ENCODE assay signal across 9 cellular contexts in the genomic region with DNA sequence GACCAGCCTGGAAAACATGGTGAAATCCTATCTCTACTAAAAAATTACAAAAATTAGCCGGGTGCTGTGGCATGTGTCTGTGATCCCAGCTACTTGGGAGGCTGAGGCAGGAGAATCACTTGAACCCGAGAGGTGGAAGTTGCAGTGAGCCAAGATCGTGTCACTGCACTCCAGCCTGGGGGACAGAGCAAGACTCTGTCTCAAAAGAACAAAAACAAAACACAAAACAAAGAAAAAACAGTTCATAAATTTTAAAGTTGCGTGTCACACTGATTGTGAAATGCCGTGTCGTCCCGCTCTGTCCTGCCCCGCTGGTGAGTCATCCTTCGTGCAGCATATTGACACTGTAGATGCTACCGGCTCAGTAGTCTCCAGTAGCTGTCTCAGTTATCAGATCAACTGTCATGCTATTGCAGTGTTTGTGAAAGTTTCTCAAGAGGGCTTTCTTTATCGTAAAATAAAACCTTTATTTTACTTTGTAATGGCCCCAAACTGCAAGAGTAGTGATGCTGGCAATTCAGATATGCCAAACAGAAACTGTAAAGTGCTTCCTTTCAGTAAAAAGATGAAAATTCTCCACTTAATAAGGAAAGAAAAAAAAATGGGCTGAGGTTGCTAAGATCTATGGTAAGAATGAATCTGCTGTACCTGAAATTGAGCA. TPM values are rescaled to one million over a fixed set of nuclear protein-coding genes. Genes with fewer than 3 reads are reported as not detected.
A peak's percentile ranks its signal among the peaks of the same experiment; 100 is the strongest.
DNase-seq lines count a peak whose midpoint lies in the region; ATAC-seq, FAIRE-seq and TF ChIP-seq lines count a peak whose summit lies in the region.
"Had no signal": no experiment of that assay in that cellular context is flagged by ENCODE, and none has a peak within 500 bp of the region (broad histone marks: within the 10 kb centered on the region; RNA-seq: fewer than 3 reads in every experiment).

No MANE protein-coding gene starts in this region.

- no peaks in the 10 kb centered on the region for H3F3A ChIP-seq in smooth muscle cell (ENCODE audit: low read depth)

- no peak overlapping the region for H2AFZ ChIP-seq in smooth muscle cell (ENCODE audit: low read depth)

- H3K27me3 ChIP-seq in smooth muscle cell (ENCODE audit: low read depth): peaks cover 10% of the 10 kb centered on the region

- no peaks in the 10 kb centered on the region for H3K36me3 ChIP-seq in smooth muscle cell (ENCODE audit: low read depth)

- H3K4me3 Mint-ChIP-seq in activated T-cell treated with anti-CD3 and anti-CD28 coated beads, Interleukin-2, amount 50 U/mL, for 72 hours: no peak overlapping the region
- no peak overlapping the region for H3K4me3 Mint-ChIP-seq in activated T-cell treated with anti-CD3 and anti-CD28 coated beads, Interleukin-2, amount 50 U/mL, for 24 hours

- H3K4me3 ChIP-seq in fibroblast of mammary gland (ENCODE audit: control insufficient read depth, low read depth, low read length) (no peak overlapping the region), smooth muscle cell (no peak overlapping the region)

- no peak overlapping the region for H3K27ac Mint-ChIP-seq in activated T-cell treated with anti-CD3 and anti-CD28 coated beads, Interleukin-2, amount 50 U/mL, for 72 hours
- H3K27ac Mint-ChIP-seq in activated T-cell treated with anti-CD3 and anti-CD28 coated beads, Interleukin-2, amount 50 U/mL, for 24 hours: no peak overlapping the region

- peaks cover 6% of the 10 kb centered on the region for H3K4me1 ChIP-seq in smooth muscle cell (ENCODE audit: low read depth)

- WGBS in smooth muscle cell (ENCODE audit: low lambda C conversion rate): 7% methylated on average over 11 of the region's 11 CpGs

- H3K79me2 ChIP-seq in smooth muscle cell (ENCODE audit: low read depth): no peaks in the 10 kb centered on the region

- TF ChIP-seq CTCF in fibroblast of mammary gland (conservative IDR thresholded peaks at IDR 0.05; ENCODE audit: control insufficient read depth, insufficient read depth, low read depth, low read length): no peak
- TF ChIP-seq CTCF in smooth muscle cell (IDR thresholded peaks at IDR 0.05; ENCODE audit: borderline replicate concordance, insufficient read depth, poor library complexity, severe bottlenecking): no peak

- peaks cover 4% of the 10 kb centered on the region for H3K4me1 Mint-ChIP-seq in activated T-cell treated with anti-CD3 and anti-CD28 coated beads, Interleukin-2, amount 50 U/mL, for 72 hours (ENCODE audit: low read depth)
- no peaks in the 10 kb centered on the region for H3K4me1 Mint-ChIP-seq in activated T-cell treated with anti-CD3 and anti-CD28 coated beads, Interleukin-2, amount 50 U/mL, for 24 hours (ENCODE audit: low read depth)

- peak; percentile 17 to 19 for DNase-seq in activated T-cell treated with anti-CD3 and anti-CD28 coated beads, Interleukin-2, amount 50 U/mL, for 72 hours
- DNase-seq in activated T-cell treated with anti-CD3 and anti-CD28 coated beads, Interleukin-2, amount 50 U/mL, for 24 hours: no peak
- DNase-seq in RCC 7860 (ENCODE audit: low spot score): peak; percentile 56
- DNase-seq in fibroblast of mammary gland (ENCODE audit: low read depth): peak; percentile 56
- peak; percentile 18 for DNase-seq in smooth muscle cell (lab: John Stamatoyannopoulos, UW; ENCODE audit: unreplicated experiment)
- no peak for DNase-seq in NCI-H2107 treated with DMSO at 0.1 percent for 48 hours (lab: John Stamatoyannopoulos, UW; ENCODE audit: unreplicated experiment)
- no peak for DNase-seq in NCI-H2081 treated with DMSO at 0.1 percent for 48 hours (lab: John Stamatoyannopoulos, UW)

- no peaks in the 10 kb centered on the region for H4K20me1 ChIP-seq in smooth muscle cell (ENCODE audit: low read depth)

- H3K36me3 Mint-ChIP-seq in activated T-cell treated with anti-CD3 and anti-CD28 coated beads, Interleukin-2, amount 50 U/mL, for 72 hours (ENCODE audit: insufficient read depth in 2 of 2): no peaks in the 10 kb centered on the region
- H3K36me3 Mint-ChIP-seq in activated T-cell treated with anti-CD3 and anti-CD28 coated beads, Interleukin-2, amount 50 U/mL, for 24 hours (ENCODE audit: low read depth): no peaks in the 10 kb centered on the region

- peak; percentile 70 for FAIRE-seq in RCC 7860 (lab: Jason Lieb, UNC)

- H3K9me3 Mint-ChIP-seq in activated T-cell treated with anti-CD3 and anti-CD28 coated beads, Interleukin-2, amount 50 U/mL, for 72 hours: no peaks in the 10 kb centered on the region
- H3K9me3 Mint-ChIP-seq in activated T-cell treated with anti-CD3 and anti-CD28 coated beads, Interleukin-2, amount 50 U/mL, for 24 hours: no peaks in the 10 kb centered on the region

- no peaks in the 10 kb centered on the region for H3K9me3 ChIP-seq in smooth muscle cell (replicated peaks; ENCODE audit: low read depth)

- H3K27ac ChIP-seq in smooth muscle cell (ENCODE audit: low read depth): peak overlapping the region; percentile 92

- ATAC-seq in activated T-cell treated with anti-CD3 and anti-CD28 coated beads, Interleukin-2, amount 50 U/mL, for 72 hours (replicated peaks in 1 of 2): peak; percentile 75 to 88
- no peak for ATAC-seq in HG03097 (IDR thresholded peaks at IDR 0.05; ENCODE audit: low FRiP score, unreplicated experiment)

- peak overlapping the region; percentile 79 for H3K4me2 ChIP-seq in smooth muscle cell

- peak overlapping the region; percentile 80 for H3K9ac ChIP-seq in smooth muscle cell (ENCODE audit: low read depth)

- peaks cover 80% of the 10 kb centered on the region for H3K27me3 Mint-ChIP-seq in activated T-cell treated with anti-CD3 and anti-CD28 coated beads, Interleukin-2, amount 50 U/mL, for 72 hours (ENCODE audit: low read depth)
- peaks cover 85% of the 10 kb centered on the region for H3K27me3 Mint-ChIP-seq in activated T-cell treated with anti-CD3 and anti-CD28 coated beads, Interleukin-2, amount 50 U/mL, for 24 hours

RNA-seq across cellular contexts. Expression of a gene that starts 36.4 kb away (rescaled TPM):
- not detected for total RNA-seq in activated T-cell treated with anti-CD3 and anti-CD28 coated beads, Interleukin-2, amount 50 U/mL, for 72 hours
- total RNA-seq in smooth muscle cell: not detected in 2 replicates
- polyA plus RNA-seq in smooth muscle cell: 0.64 TPM in 1 of 2 replicates, not detected in the other
- total RNA-seq: mesenteric fat pad had no signal

RNA-seq across cellular contexts. Expression of a gene that starts 45.1 kb away (rescaled TPM):
- not detected for total RNA-seq in activated T-cell treated with anti-CD3 and anti-CD28 coated beads, Interleukin-2, amount 50 U/mL, for 72 hours
- 126 and 145 TPM in 2 replicates for total RNA-seq in smooth muscle cell
- polyA plus RNA-seq in smooth muscle cell: 159 and 164 TPM in 2 replicates
- total RNA-seq: mesenteric fat pad had no signal

Comparison
In these comparisons a context has a peak if more than half of its experiments do, and no peak if none do; other contexts are left out.
1. DNase-seq: peak in activated T-cell treated with anti-CD3 and anti-CD28 coated beads, Interleukin-2, amount 50 U/mL, for 72 hours (2 of 2), RCC 7860 (single experiment), fibroblast of mammary gland (single experiment) and smooth muscle cell (single experiment); none in activated T-cell treated with anti-CD3 and anti-CD28 coated beads, Interleukin-2, amount 50 U/mL, for 24 hours (single experiment), NCI-H2107 treated with DMSO at 0.1 percent for 48 hours (single experiment) and NCI-H2081 treated with DMSO at 0.1 percent for 48 hours (single experiment).
2. RNA of a gene that starts 45.1 kb away (total RNA-seq): 126 to 145 TPM in smooth muscle cell; not detected in activated T-cell treated with anti-CD3 and anti-CD28 coated beads, Interleukin-2, amount 50 U/mL, for 72 hours; every median in the first group is over 100 times any median in the second.